23 cellular contexts compared by ENCODE assay signal in genomic region chr10:125595911-125596310, GRCh38.
DNase-seq lines count a peak whose midpoint lies in the region; ATAC-seq and TF ChIP-seq lines count a peak whose summit lies in the region.
"Had no signal": no experiment of that assay in that cellular context is flagged by ENCODE, and none has a peak within 500 bp of the region (broad histone marks: within the 10 kb centered on the region; RNA-seq: fewer than 3 reads in every experiment).

No MANE protein-coding gene starts in this region.

- H3F3A ChIP-seq in GM23248 (ENCODE audit: insufficient read depth): no peaks in the 10 kb centered on the region
- H3F3A ChIP-seq in GM23338 (replicated peaks; ENCODE audit: low read depth): no peaks in the 10 kb centered on the region
- H3F3A ChIP-seq in MM.1S (ENCODE audit: insufficient read depth, low read length): no peaks in the 10 kb centered on the region

- H2AFZ ChIP-seq in GM23248 (no peak overlapping the region), GM23338 (no peak overlapping the region), MM.1S (ENCODE audit: low read length) (no peak overlapping the region)

- no peaks in the 10 kb centered on the region for H3K27me3 Mint-ChIP-seq in GM23338 (ENCODE audit: insufficient read depth, low read depth, poor library complexity)
- H3K27me3 Mint-ChIP-seq: CD4-positive, CD25-positive, alpha-beta regulatory T cell had no signal

- H3K9me3 ChIP-seq in GM23248 (ENCODE audit: low read depth) (no peaks in the 10 kb centered on the region), tibial artery (peaks cover 0 to 24% (median 8%) of the 10 kb centered on the region in 3 donors), ascending aorta (peaks cover 0 to 6% of the 10 kb centered on the region in 2 donors), MM.1S (replicated peaks; ENCODE audit: insufficient read depth, low read length) (no peaks in the 10 kb centered on the region)
- H3K9me3 ChIP-seq: BE2C had no signal

- H3K4me2 ChIP-seq in GM23248 (ENCODE audit: unreplicated experiment) (no peak overlapping the region), GM23338 (no peak overlapping the region), MM.1S (ENCODE audit: low read depth, low read length) (no peak overlapping the region)
- H3K4me2 ChIP-seq: BLaER1 had no signal

- H3K27ac Mint-ChIP-seq in GM23338: no peak overlapping the region
- H3K27ac Mint-ChIP-seq: CD14-positive monocyte; CD4-positive, alpha-beta memory T cell; CD4-positive, CD25-positive, alpha-beta regulatory T cell; CD8-positive, alpha-beta memory T cell had no signal

- H4K20me1 ChIP-seq in GM23248 (ENCODE audit: insufficient read depth) (no peaks in the 10 kb centered on the region), GM23338 (replicated peaks; ENCODE audit: insufficient read depth) (no peaks in the 10 kb centered on the region), MM.1S (ENCODE audit: insufficient read depth, low read length) (no peaks in the 10 kb centered on the region)
- H4K20me1 ChIP-seq: BLaER1 had no signal

- no peak overlapping the region for H3K4me3 ChIP-seq in GM23248
- H3K4me3 ChIP-seq in GM23338: no peak overlapping the region
- H3K4me3 ChIP-seq in tibial artery: no peak overlapping the region
- no peak overlapping the region for H3K4me3 ChIP-seq in ascending aorta
- no peak overlapping the region for H3K4me3 ChIP-seq in MM.1S (ENCODE audit: low read length)
- H3K4me3 ChIP-seq: BLaER1, GM12878 had no signal

- no peak overlapping the region for H3K4me3 Mint-ChIP-seq in GM23338
- H3K4me3 Mint-ChIP-seq: CD14-positive monocyte; CD4-positive, CD25-positive, alpha-beta regulatory T cell; CD8-positive, alpha-beta memory T cell had no signal

- 0 out of 2 replicates have a peak, but pooled peaks cover 8% of the 10 kb centered on the region for H3K27me3 ChIP-seq in GM23248 (replicated peaks; ENCODE audit: insufficient read depth)
- no peaks in the 10 kb centered on the region for H3K27me3 ChIP-seq in GM23338 (ENCODE audit: insufficient read depth)
- no peaks in the 10 kb centered on the region for H3K27me3 ChIP-seq in tibial artery
- H3K27me3 ChIP-seq in ascending aorta: no peaks in the 10 kb centered on the region
- no peaks in the 10 kb centered on the region; the same call in 1 of the 2 replicates for H3K27me3 ChIP-seq in MM.1S (replicated peaks; ENCODE audit: insufficient read depth, low read length)
- H3K27me3 ChIP-seq: BE2C, BLaER1 had no signal

- ATAC-seq in GM23338: no peak
- ATAC-seq: GM12878 had no signal

- peaks cover 18% of the 10 kb centered on the region for H3K9me3 Mint-ChIP-seq in GM23338

- H3K27ac ChIP-seq in GM23248 (no peak overlapping the region), GM23338 (ENCODE audit: low read depth) (no peak overlapping the region), tibial artery (no peak overlapping the region), ascending aorta (no peak overlapping the region), MM.1S (ENCODE audit: low read length) (no peak overlapping the region)
- H3K27ac ChIP-seq: BLaER1 had no signal

- no peaks in the 10 kb centered on the region for H3K9me2 ChIP-seq in GM23248 (ENCODE audit: insufficient read depth)
- 0 out of 2 replicates have a peak, but pooled peaks cover 10% of the 10 kb centered on the region for H3K9me2 ChIP-seq in GM23338 (ENCODE audit: insufficient read depth)
- no peaks in the 10 kb centered on the region for H3K9me2 ChIP-seq in MM.1S (replicated peaks; ENCODE audit: insufficient read depth, low read length)

- TF ChIP-seq CTCF in GM23338 (conservative IDR thresholded peaks at IDR 0.05; ENCODE audit: low read depth in 2 of 2) (no peak), tibial artery (IDR thresholded peaks at IDR 0.05) (no peak), ascending aorta (IDR thresholded peaks at IDR 0.05) (no peak), MM.1S (IDR thresholded peaks at IDR 0.05; ENCODE audit: low read length) (no peak)

- H3K36me3 Mint-ChIP-seq in GM23338 (ENCODE audit: low read depth): no peaks in the 10 kb centered on the region; the same call in 2 of the 3 replicates
- H3K36me3 Mint-ChIP-seq: CD14-positive monocyte; CD4-positive, alpha-beta memory T cell; CD4-positive, CD25-positive, alpha-beta regulatory T cell had no signal

- H3K9ac ChIP-seq in GM23248 (no peak overlapping the region), MM.1S (ENCODE audit: low read length) (no peak overlapping the region)
- H3K9ac ChIP-seq: BLaER1 had no signal

- DNase-seq in GM23248: peak; percentile 15
- peak; percentile 8 for DNase-seq in GM23338 (ENCODE audit: low spot score)
- DNase-seq in OCI-M1 (lab: John Stamatoyannopoulos, UW): peak; percentile 14
- no peak for DNase-seq in tibial artery
- no peak for DNase-seq in ascending aorta (ENCODE audit: low spot score in 2 of 2)
- no peak for DNase-seq in MM.1S
- DNase-seq: 8988T; ACHN; BE2C; C1 segment of cervical spinal cord; CD4-positive, alpha-beta memory T cell; CD4-positive, CD25-positive, alpha-beta regulatory T cell; CD8-positive, alpha-beta memory T cell; COR-L47; DMS 273 treated with DMSO at 0.1 percent for 48 hours; DMS153; DMS79; DND-41; EL; GDM1 had no signal

- H3K79me2 ChIP-seq in GM23248 (ENCODE audit: insufficient read depth) (no peaks in the 10 kb centered on the region), GM23338 (replicated peaks; ENCODE audit: insufficient read depth) (no peaks in the 10 kb centered on the region), MM.1S (ENCODE audit: low read length) (no peaks in the 10 kb centered on the region)

- H3K4me1 ChIP-seq in GM23248 (ENCODE audit: insufficient read depth) (no peaks in the 10 kb centered on the region), GM23338 (ENCODE audit: insufficient read depth) (peaks cover 10% of the 10 kb centered on the region), tibial artery (no peaks in the 10 kb centered on the region), ascending aorta (no peaks in the 10 kb centered on the region), MM.1S (ENCODE audit: low read length) (no peaks in the 10 kb centered on the region)
- H3K4me1 ChIP-seq: BE2C had no signal

- H3K36me3 ChIP-seq in GM23248 (ENCODE audit: low read depth): no peaks in the 10 kb centered on the region
- no peaks in the 10 kb centered on the region; the same call in 1 of the 2 replicates for H3K36me3 ChIP-seq in GM23338 (ENCODE audit: insufficient read depth)
- H3K36me3 ChIP-seq in tibial artery: no peaks in the 10 kb centered on the region
- no peaks in the 10 kb centered on the region for H3K36me3 ChIP-seq in ascending aorta
- no peaks in the 10 kb centered on the region for H3K36me3 ChIP-seq in MM.1S (replicated peaks; ENCODE audit: insufficient read depth, low read length)
- H3K36me3 ChIP-seq: BE2C, BLaER1 had no signal

- intact Hi-C loops in tibial artery (cut with DNase I; ENCODE audit: low total_unique reads) (no loop called here), ascending aorta (cut with DNase I) (no loop called here)

- in situ Hi-C loops in GM23248 (cut with MboI): no loop called here

- peaks cover 12% of the 10 kb centered on the region; the same call in 2 of the 3 replicates for H3K4me1 Mint-ChIP-seq in GM23338
- H3K4me1 Mint-ChIP-seq: CD14-positive monocyte had no signal

TF ChIP-seq in GM23338, 12 proteins besides CTCF, POLR2A, EP300 and RAD21 (continues in another document):
- TF ChIP-seq EZH2 (IDR thresholded peaks at IDR 0.05; ENCODE audit: low read depth, unreplicated experiment): no peak

Comparison
In these comparisons a context has a peak if more than half of its experiments do, and no peak if none do; other contexts are left out.
1. DNase-seq: peak in GM23248 (single experiment), GM23338 (single experiment) and OCI-M1 (single experiment); none in tibial artery (0 of 2), ascending aorta (0 of 2) and MM.1S (single experiment).